Comparison of ENCODE assay signal across 1 cellular context in genomic region chr20:2805682-2806350, GRCh38.
TF ChIP-seq lines count a peak whose summit lies in the region.

No MANE protein-coding gene starts in this region.

TF ChIP-seq in HepG2, 621 proteins besides CTCF, POLR2A, EP300 and RAD21:
- TF ChIP-seq ZSCAN31 (CRISPR knock-in tag; IDR thresholded peaks at IDR 0.05; ENCODE audit: low read depth) (no peak), ZBTB20 (CRISPR knock-in tag; IDR thresholded peaks at IDR 0.05; ENCODE audit: borderline replicate concordance, low read depth) (no peak), TMF1 (CRISPR knock-in tag; IDR thresholded peaks at IDR 0.05; ENCODE audit: low read depth) (no peak), ZNF572 (CRISPR knock-in tag; IDR thresholded peaks at IDR 0.05) (no peak), BHLHE40 (IDR thresholded peaks at IDR 0.05; ENCODE audit: low read length) (no peak), THAP8 (CRISPR knock-in tag; IDR thresholded peaks at IDR 0.05; ENCODE audit: borderline replicate concordance) (no peak)
